In the genomic region with DNA sequence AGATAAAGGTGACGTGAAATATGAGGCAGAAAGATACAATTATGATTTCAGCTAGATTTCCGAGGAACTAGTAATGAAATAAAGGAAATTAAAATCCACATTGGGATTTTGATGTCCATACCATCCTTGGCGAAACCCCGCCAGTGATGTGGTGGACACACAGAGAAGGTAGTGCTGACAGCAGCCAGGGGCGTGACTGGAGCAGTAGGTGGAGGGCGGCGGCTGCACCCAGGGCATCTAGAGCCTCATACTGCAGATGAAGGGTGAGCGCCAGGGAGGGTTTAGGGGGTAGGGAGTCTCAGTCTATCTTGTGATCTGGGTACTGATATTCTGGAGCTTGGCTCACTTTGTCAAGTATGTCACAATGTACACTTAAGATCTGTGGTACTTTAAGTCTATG, we compare ENCODE assay signal across 17 cellular contexts.
DNase-seq lines count a peak whose midpoint lies in the region; ATAC-seq and TF ChIP-seq lines count a peak whose summit lies in the region.
"Had no signal": no experiment of that assay in that cellular context is flagged by ENCODE, and none has a peak within 500 bp of the region (broad histone marks: within the 10 kb centered on the region; RNA-seq: fewer than 3 reads in every experiment).

No MANE protein-coding gene starts in this region.

- H3K9ac ChIP-seq in neuronal stem cell (ENCODE audit: low read depth, low read length, poor library complexity) = no peak overlapping the region
- H3K9ac ChIP-seq: BLaER1 treated with 17β-estradiol and CSF1 and Interleukin-3, amounts not matched to agents 10 nM and 100 nM had no signal

- no peak overlapping the region for H2BK120ac ChIP-seq in neuronal stem cell (ENCODE audit: low read depth, low read length)

- no peak overlapping the region for H3K4me2 ChIP-seq in neuronal stem cell (ENCODE audit: insufficient read depth, low read length, poor library complexity, severe bottlenecking)
- H3K4me2 ChIP-seq: A549; BLaER1 treated with 17β-estradiol and CSF1 and Interleukin-3, amounts not matched to agents 10 nM and 100 nM had no signal

- H2BK12ac ChIP-seq in neuronal stem cell (ENCODE audit: low read length) = no peak overlapping the region

- ATAC-seq in lower lobe of right lung = no peak
- ATAC-seq: A549; CD8-positive, alpha-beta T cell had no signal

- peaks cover 3% of the 10 kb centered on the region for H3K27me3 Mint-ChIP-seq in glutamatergic neuron (ENCODE audit: unreplicated experiment)
- H3K27me3 Mint-ChIP-seq: B cell; CD4-positive, alpha-beta T cell had no signal

- no peaks in the 10 kb centered on the region for H3K9me3 Mint-ChIP-seq in glutamatergic neuron (ENCODE audit: unreplicated experiment)

- H2BK15ac ChIP-seq in neuronal stem cell (ENCODE audit: low read length) = no peak overlapping the region

- no peaks in the 10 kb centered on the region for H3K79me1 ChIP-seq in neuronal stem cell (ENCODE audit: low read depth, low read length)

- no peak overlapping the region for H3K27ac ChIP-seq in lower lobe of right lung
- H3K27ac ChIP-seq in neuronal stem cell (replicated peaks; ENCODE audit: low read length) = no peak overlapping the region
- H3K27ac ChIP-seq in effector memory CD4-positive, alpha-beta T cell (ENCODE audit: insufficient read depth, low read length, poor library complexity, severe bottlenecking) = no peak overlapping the region
- H3K27ac ChIP-seq: 22Rv1; A549; BLaER1 treated with 17β-estradiol and CSF1 and Interleukin-3, amounts not matched to agents 10 nM and 100 nM; C4-2B had no signal

- intact Hi-C loops in lower lobe of right lung (cut with DNase I) = no loop called here

- peak overlapping the region; percentile 49 for H3K27ac Mint-ChIP-seq in glutamatergic neuron (ENCODE audit: unreplicated experiment)
- H3K27ac Mint-ChIP-seq: B cell; CD4-positive, alpha-beta T cell; CD8-positive, alpha-beta T cell had no signal

- no CpG with 5 or more reads among the region's 8 CpGs for WGBS in neuronal stem cell (ENCODE audit: extremely low coverage in 2 of 2, insufficient read length in 2 of 2, insufficient replicate concordance in 1 of 2), 2 donors

- TF ChIP-seq CTCF in glutamatergic neuron (IDR thresholded peaks at IDR 0.05; ENCODE audit: partially characterized antibody, unreplicated experiment) (no peak), lower lobe of right lung (IDR thresholded peaks at IDR 0.05) (no peak)

- peak overlapping the region; percentile 71 for H3K14ac ChIP-seq in neuronal stem cell (ENCODE audit: low read length)

- peaks cover 14% of the 10 kb centered on the region for H3K4me1 Mint-ChIP-seq in glutamatergic neuron (ENCODE audit: low read depth, unreplicated experiment)
- H3K4me1 Mint-ChIP-seq: B cell had no signal

- H3K4me3 ChIP-seq in lower lobe of right lung = no peak overlapping the region
- peak overlapping the region in 1 of 2 donors; percentile 26 for H3K4me3 ChIP-seq in neuronal stem cell (ENCODE audit: low read length in 2 of 2)
- H3K4me3 ChIP-seq in effector memory CD4-positive, alpha-beta T cell (ENCODE audit: insufficient read depth, low read depth, low read length, poor library complexity, severe bottlenecking) = no peak overlapping the region
- H3K4me3 ChIP-seq: A549; BLaER1 treated with 17β-estradiol and CSF1 and Interleukin-3, amounts not matched to agents 10 nM and 100 nM had no signal

- H2AK5ac ChIP-seq in neuronal stem cell (ENCODE audit: low read depth, low read length) = no peak overlapping the region

- H3K4ac ChIP-seq in neuronal stem cell (ENCODE audit: low read length) = no peak overlapping the region

- H3K27me3 ChIP-seq in lower lobe of right lung (ENCODE audit: low read depth) (no peaks in the 10 kb centered on the region), neuronal stem cell (ENCODE audit: control insufficient read depth in 3 of 3, insufficient read depth in 3 of 3, low read depth in 1 of 3, low read length in 3 of 3) (no peaks in the 10 kb centered on the region)
- H3K27me3 ChIP-seq in effector memory CD4-positive, alpha-beta T cell (replicated peaks; ENCODE audit: control insufficient read depth, insufficient read depth, low read length, poor library complexity, severe bottlenecking) = no peaks in the 10 kb centered on the region
- H3K27me3 ChIP-seq: BLaER1 treated with 17β-estradiol and CSF1 and Interleukin-3, amounts not matched to agents 10 nM and 100 nM had no signal

- H3K9me3 ChIP-seq in lower lobe of right lung (no peaks in the 10 kb centered on the region), neuronal stem cell (replicated peaks in 1 of 2; ENCODE audit: control insufficient read depth in 2 of 2, insufficient read depth in 1 of 2, low read depth in 1 of 2, low read length in 2 of 2) (peaks cover 0 to 13% of the 10 kb centered on the region in 2 donors)
- H3K9me3 ChIP-seq in effector memory CD4-positive, alpha-beta T cell (ENCODE audit: control insufficient read depth, low read length) = no peaks in the 10 kb centered on the region
- H3K9me3 ChIP-seq: Caco-2 had no signal

- no peak overlapping the region for H4K8ac ChIP-seq in neuronal stem cell (ENCODE audit: low read depth, low read length)

- DNase-seq in glutamatergic neuron (no peak), lower lobe of right lung (peak; percentile 42), neuronal stem cell (ENCODE audit: low spot score) (no peak), SHP77 (lab: John Stamatoyannopoulos, UW) (no peak)
- no peak for DNase-seq in effector memory CD4-positive, alpha-beta T cell
- DNase-seq: AML-193; Caco-2; Calu3; CD4-positive, alpha-beta T cell; CD8-positive, alpha-beta T cell; DMS79 treated with DMSO at 0.1 percent for 48 hours; GF-D8 had no signal

- no peak overlapping the region for H3K18ac ChIP-seq in neuronal stem cell (ENCODE audit: low read length)

- no peak overlapping the region for H3K23ac ChIP-seq in neuronal stem cell (ENCODE audit: low read depth, low read length, poor library complexity)

- H2BK5ac ChIP-seq in neuronal stem cell (ENCODE audit: low read length) = no peak overlapping the region

- H3K36me3 ChIP-seq in lower lobe of right lung (no peaks in the 10 kb centered on the region), neuronal stem cell (replicated peaks in 1 of 2; ENCODE audit: control insufficient read depth in 2 of 2, insufficient read depth in 2 of 2, low read length in 2 of 2) (no peaks in the 10 kb centered on the region)
- no peaks in the 10 kb centered on the region for H3K36me3 ChIP-seq in effector memory CD4-positive, alpha-beta T cell (ENCODE audit: control insufficient read depth, insufficient read depth, low read length)
- H3K36me3 ChIP-seq: BLaER1 treated with 17β-estradiol and CSF1 and Interleukin-3, amounts not matched to agents 10 nM and 100 nM had no signal

- H3K36me3 Mint-ChIP-seq in glutamatergic neuron (ENCODE audit: unreplicated experiment) = peaks cover 9% of the 10 kb centered on the region
- H3K36me3 Mint-ChIP-seq: CD8-positive, alpha-beta T cell had no signal

- H2AFZ ChIP-seq in neuronal stem cell (ENCODE audit: low read length) = no peak overlapping the region

- H3K4me1 ChIP-seq in lower lobe of right lung = no peaks in the 10 kb centered on the region
- H3K4me1 ChIP-seq in neuronal stem cell (ENCODE audit: control insufficient read depth in 2 of 2, insufficient read depth in 1 of 2, low read depth in 1 of 2, low read length in 2 of 2) = no peaks in the 10 kb centered on the region
- H3K4me1 ChIP-seq in effector memory CD4-positive, alpha-beta T cell (ENCODE audit: control insufficient read depth, insufficient read depth, low read length, poor library complexity, severe bottlenecking) = no peaks in the 10 kb centered on the region
- H3K4me1 ChIP-seq: A549; BLaER1 treated with 17β-estradiol and CSF1 and Interleukin-3, amounts not matched to agents 10 nM and 100 nM; Caco-2 had no signal

- H3K4me3 Mint-ChIP-seq in glutamatergic neuron (ENCODE audit: unreplicated experiment) = no peak overlapping the region
- H3K4me3 Mint-ChIP-seq: B cell; CD4-positive, alpha-beta T cell; CD8-positive, alpha-beta T cell had no signal

- no peak overlapping the region for H4K91ac ChIP-seq in neuronal stem cell (ENCODE audit: low read depth, low read length, poor library complexity)
